ENCODE assay signal across 8 cellular contexts in the genomic region with DNA sequence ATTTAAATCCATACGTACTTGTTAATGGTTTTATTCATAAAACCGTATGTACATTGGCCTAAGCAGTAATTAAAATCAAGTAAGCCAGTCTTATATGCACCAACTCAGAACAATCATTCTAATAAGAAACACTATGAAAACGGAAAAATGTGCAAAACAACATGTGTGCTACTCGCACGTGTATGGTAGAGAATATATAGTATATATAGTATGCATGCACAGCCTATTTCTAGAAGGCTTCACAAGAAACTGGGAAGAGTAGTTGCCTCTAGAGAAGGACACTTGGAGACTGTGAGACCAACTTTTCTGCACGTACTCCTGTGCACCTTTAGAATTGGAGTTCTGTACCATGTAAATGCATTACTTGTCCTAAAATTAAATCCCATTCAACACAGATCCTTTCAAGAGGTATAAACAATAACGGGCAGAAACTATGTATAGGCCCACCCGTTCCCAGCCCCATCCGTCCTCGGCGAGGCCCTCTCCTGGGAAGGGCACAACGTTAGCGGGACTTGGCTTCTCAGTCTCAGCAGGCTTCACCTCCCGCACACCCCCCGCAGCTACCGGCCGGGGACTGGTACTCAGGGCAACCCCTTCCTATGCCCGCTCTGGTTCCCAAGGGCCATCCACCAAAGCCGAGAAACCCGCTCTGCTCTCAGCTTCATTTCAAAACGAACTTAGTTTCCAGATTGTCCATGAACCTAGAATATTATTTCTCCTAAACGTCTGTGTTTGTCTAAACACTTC. TPM values are rescaled to one million over a fixed set of nuclear protein-coding genes. Genes with fewer than 3 reads are reported as not detected.
DNase-seq lines count a peak whose midpoint lies in the region; ATAC-seq and TF ChIP-seq lines count a peak whose summit lies in the region.

No MANE protein-coding gene starts in this region.

- no peak for ATAC-seq in activated T-cell treated with anti-CD3 and anti-CD28 coated beads, Interleukin-2, amount 50 U/mL, for 4 hours
- ATAC-seq in memory B cell (ENCODE audit: low read depth) (no peak), thoracic aorta (ENCODE audit: insufficient number of reproducible peaks, low FRiP score, low read depth) (no peak), GM21737 (IDR thresholded peaks at IDR 0.05; ENCODE audit: unreplicated experiment) (no peak)

- no peak for DNase-seq in activated T-cell treated with anti-CD3 and anti-CD28 coated beads, Interleukin-2, amount 50 U/mL, for 4 hours
- no peak for DNase-seq in activated T-cell treated with anti-CD3 and anti-CD28 coated beads, Interleukin-2, amount 50 U/mL, for 48 hours
- DNase-seq in memory B cell (ENCODE audit: low spot score in 2 of 2) (no peak), thoracic aorta (ENCODE audit: low spot score) (no peak), foreskin melanocyte (no peak), NCI-H146 (lab: John Stamatoyannopoulos, UW) (no peak)

- no peak for TF ChIP-seq CTCF in thoracic aorta (IDR thresholded peaks at IDR 0.05)

- H3K36me3 ChIP-seq in thoracic aorta = no peaks in the 10 kb centered on the region

- H3K27ac ChIP-seq in cingulate gyrus (ENCODE audit: low read depth, low read length) = peak overlapping the region; percentile 88
- peak overlapping the region; percentile 81 to 90 for H3K27ac ChIP-seq in thoracic aorta

- peaks cover 64% of the 10 kb centered on the region for H3K27me3 Mint-ChIP-seq in activated T-cell treated with anti-CD3 and anti-CD28 coated beads, Interleukin-2, amount 50 U/mL, for 4 hours (ENCODE audit: low read depth)
- H3K27me3 Mint-ChIP-seq in memory B cell = peaks cover 25% of the 10 kb centered on the region

- H3K9me3 ChIP-seq in thoracic aorta = no peaks in the 10 kb centered on the region

- no peaks in the 10 kb centered on the region for H3K27me3 ChIP-seq in thoracic aorta (replicated peaks; ENCODE audit: insufficient read depth)

- peaks cover 4% of the 10 kb centered on the region for H3K4me1 Mint-ChIP-seq in activated T-cell treated with anti-CD3 and anti-CD28 coated beads, Interleukin-2, amount 50 U/mL, for 4 hours (ENCODE audit: low read depth)
- H3K4me1 Mint-ChIP-seq in memory B cell = peaks cover 4% of the 10 kb centered on the region

- H3K27ac Mint-ChIP-seq in memory B cell = no peak overlapping the region

- peak overlapping the region; percentile 81 for H3K4me3 ChIP-seq in thoracic aorta

- peak overlapping the region; percentile 64 for H3K4me3 Mint-ChIP-seq in activated T-cell treated with anti-CD3 and anti-CD28 coated beads, Interleukin-2, amount 50 U/mL, for 4 hours
- H3K4me3 Mint-ChIP-seq in memory B cell = peak overlapping the region; percentile 75

- H3K36me3 Mint-ChIP-seq in activated T-cell treated with anti-CD3 and anti-CD28 coated beads, Interleukin-2, amount 50 U/mL, for 4 hours (ENCODE audit: insufficient read depth) = no peaks in the 10 kb centered on the region
- no peaks in the 10 kb centered on the region for H3K36me3 Mint-ChIP-seq in memory B cell

- peaks cover 8 to 16% of the 10 kb centered on the region in 2 donors for H3K4me1 ChIP-seq in thoracic aorta (ENCODE audit: control insufficient read depth in 1 of 2, low read depth in 2 of 2)

- H3K9me3 Mint-ChIP-seq in activated T-cell treated with anti-CD3 and anti-CD28 coated beads, Interleukin-2, amount 50 U/mL, for 4 hours = no peaks in the 10 kb centered on the region
- no peaks in the 10 kb centered on the region for H3K9me3 Mint-ChIP-seq in memory B cell

RNA-seq across cellular contexts. Expression of a gene that starts 2.0 kb away (rescaled TPM):
- total RNA-seq in activated T-cell treated with anti-CD3 and anti-CD28 coated beads, Interleukin-2, amount 50 U/mL, for 4 hours = 1 to 10 TPM; 1.7 to 2.9 (median 2.5) TPM
- 10 to 100 TPM; 25.7 to 39.5 TPM for total RNA-seq in thoracic aorta

RNA-seq across cellular contexts. Expression of a gene that starts 37.5 kb away (rescaled TPM):
- 10 to 100 TPM in 1 of 3 donors, 1 to 10 TPM in 2; 9.0 to 13.4 (median 9.1) TPM for total RNA-seq in activated T-cell treated with anti-CD3 and anti-CD28 coated beads, Interleukin-2, amount 50 U/mL, for 4 hours
- total RNA-seq in thoracic aorta = 10 to 100 TPM; 22.9 to 26.1 TPM

Comparison
In these comparisons a context has a peak if more than half of its experiments do, and no peak if none do; other contexts are left out.
1. RNA of a gene that starts 2.0 kb away (total RNA-seq): 25.7 to 39.5 TPM in thoracic aorta; 1.7 to 2.9 TPM in activated T-cell treated with anti-CD3 and anti-CD28 coated beads, Interleukin-2, amount 50 U/mL, for 4 hours; every median in the first group is over 4 times any median in the second.